8 cellular contexts compared by ENCODE assay signal in genomic region chr1:11731719-11732283, GRCh38. TPM values are rescaled to one million over a fixed set of nuclear protein-coding genes. Genes with fewer than 3 reads are reported as not detected.
DNase-seq lines count a peak whose midpoint lies in the region; ATAC-seq, FAIRE-seq and TF ChIP-seq lines count a peak whose summit lies in the region.

No MANE protein-coding gene starts in this region.

- H3K4me3 Mint-ChIP-seq in stimulated activated naive CD8-positive, alpha-beta T cell treated with anti-CD3 and anti-CD28 coated beads, Interleukin-15, Interleukin-2, amounts not matched to agents 100 ng/mL and 50 ng/mL, for 24 hours, result peak overlapping the region; percentile 71

- H3K27ac ChIP-seq in left lung (peak overlapping the region; percentile 84 to 94), Karpas-422 (ENCODE audit: low read length) (no peak overlapping the region)

- no peaks in the 10 kb centered on the region for H3K9me3 ChIP-seq in NT2/D1 (ENCODE audit: insufficient read depth, low read length)
- no peaks in the 10 kb centered on the region for H3K9me3 ChIP-seq in left lung
- H3K9me3 ChIP-seq in Karpas-422 (ENCODE audit: low read length), result no peaks in the 10 kb centered on the region

- peak overlapping the region; percentile 87 for H3K27ac Mint-ChIP-seq in stimulated activated naive CD8-positive, alpha-beta T cell treated with anti-CD3 and anti-CD28 coated beads, Interleukin-15, Interleukin-2, amounts not matched to agents 100 ng/mL and 50 ng/mL, for 24 hours

- H3K4me2 ChIP-seq in Karpas-422 (ENCODE audit: low read depth, low read length, poor library complexity, severe bottlenecking), result no peak overlapping the region

- no peaks in the 10 kb centered on the region for H3K9me2 ChIP-seq in Karpas-422 (replicated peaks; ENCODE audit: insufficient read depth, low read length)

- H3K27me3 ChIP-seq in NT2/D1 (ENCODE audit: insufficient read depth, insufficient read length) (no peaks in the 10 kb centered on the region), left lung (no peaks in the 10 kb centered on the region), Karpas-422 (ENCODE audit: low read length) (no peaks in the 10 kb centered on the region)

- H3K9ac ChIP-seq in NT2/D1 (ENCODE audit: insufficient read length, low read depth), result peak overlapping the region; percentile 71
- no peak overlapping the region for H3K9ac ChIP-seq in Karpas-422 (ENCODE audit: low read length)

- H3K36me3 Mint-ChIP-seq in stimulated activated naive CD8-positive, alpha-beta T cell treated with anti-CD3 and anti-CD28 coated beads, Interleukin-15, Interleukin-2, amounts not matched to agents 100 ng/mL and 50 ng/mL, for 24 hours (ENCODE audit: low read depth), result no peaks in the 10 kb centered on the region

- no peaks in the 10 kb centered on the region for H4K20me1 ChIP-seq in Karpas-422 (ENCODE audit: insufficient read depth, low read depth, low read length)

- no peaks in the 10 kb centered on the region for H3K79me2 ChIP-seq in Karpas-422 (ENCODE audit: low read length)

- ATAC-seq in left lung (peak; percentile 22), GM21737 (IDR thresholded peaks at IDR 0.05; ENCODE audit: unreplicated experiment) (no peak)

- FAIRE-seq in GM19239 (lab: Jason Lieb, UNC), result peak; percentile 66

- no peak overlapping the region for H2AFZ ChIP-seq in Karpas-422 (ENCODE audit: low read length)

- DNase-seq in GM19239 (ENCODE audit: insufficient read length, low spot score), result no peak
- DNase-seq in NT2/D1 (ENCODE audit: low read depth, low spot score), result no peak
- DNase-seq in dedifferentiated amniotic fluid mesenchymal stem cell (ENCODE audit: extremely low spot score), result peak; percentile 23
- DNase-seq in left lung, result peak in 1 of 2 donors; percentile 64
- no peak for DNase-seq in effector CD4-positive, alpha-beta T cell
- DNase-seq in Karpas-422, result no peak

- H3K4me1 Mint-ChIP-seq in stimulated activated naive CD8-positive, alpha-beta T cell treated with anti-CD3 and anti-CD28 coated beads, Interleukin-15, Interleukin-2, amounts not matched to agents 100 ng/mL and 50 ng/mL, for 24 hours (ENCODE audit: low read depth), result peaks cover 60% of the 10 kb centered on the region

- peaks cover 15% of the 10 kb centered on the region for H3K4me1 ChIP-seq in NT2/D1 (ENCODE audit: insufficient read depth, insufficient read length)
- H3K4me1 ChIP-seq in left lung, result peaks cover 20 to 78% of the 10 kb centered on the region in 2 donors
- peaks cover 21% of the 10 kb centered on the region for H3K4me1 ChIP-seq in Karpas-422 (ENCODE audit: low read length)

- no peak for TF ChIP-seq CTCF in left lung (IDR thresholded peaks at IDR 0.05)

- H3K27me3 Mint-ChIP-seq in stimulated activated naive CD8-positive, alpha-beta T cell treated with anti-CD3 and anti-CD28 coated beads, Interleukin-15, Interleukin-2, amounts not matched to agents 100 ng/mL and 50 ng/mL, for 24 hours, result no peaks in the 10 kb centered on the region

- intact Hi-C loops in left lung (cut with DNase I), result no loop called here

- H3K4me3 ChIP-seq in NT2/D1 (ENCODE audit: insufficient read length, low read depth) (no peak overlapping the region), left lung (peak overlapping the region in 1 of 2 donors; percentile 10), Karpas-422 (ENCODE audit: low read length) (no peak overlapping the region)

- H3K36me3 ChIP-seq in NT2/D1 (ENCODE audit: insufficient read depth, insufficient read length, low read length) (no peaks in the 10 kb centered on the region), left lung (no peaks in the 10 kb centered on the region), Karpas-422 (ENCODE audit: insufficient read depth, low read length) (no peaks in the 10 kb centered on the region)

- H3K9me3 Mint-ChIP-seq in stimulated activated naive CD8-positive, alpha-beta T cell treated with anti-CD3 and anti-CD28 coated beads, Interleukin-15, Interleukin-2, amounts not matched to agents 100 ng/mL and 50 ng/mL, for 24 hours, result no peaks in the 10 kb centered on the region

RNA-seq across cellular contexts. Expression of gene AGTRAP, which starts 4.1 kb away (rescaled TPM):
- total RNA-seq in left lung, result 10 to 100 TPM; 49.0 to 95.8 TPM
- 24.3 and 24.9 TPM in 2 replicates for total RNA-seq in Karpas-422 (2014; rRNA removed; shearing (Covaris generic); ENCODE audit: low replicate concordance)

RNA-seq across cellular contexts. Expression of gene C1orf167, which starts 30.2 kb away (rescaled TPM):
- total RNA-seq in left lung, result 10 to 100 TPM in 1 of 2 donors, 1 to 10 TPM in 1; 5.7 to 14.4 TPM
- total RNA-seq in Karpas-422 (2014; rRNA removed; shearing (Covaris generic); ENCODE audit: low replicate concordance), result not detected in 2 replicates

RNA-seq across cellular contexts. Expression of gene DRAXIN, which starts 40.3 kb away (rescaled TPM):
- total RNA-seq in left lung, result under 1 TPM; 0.10 to 0.61 TPM
- total RNA-seq in Karpas-422 (2014; rRNA removed; shearing (Covaris generic); ENCODE audit: low replicate concordance), result not detected in 2 replicates

RNA-seq across cellular contexts. Expression of gene MAD2L2, which starts 50.9 kb away (rescaled TPM):
- 10 to 100 TPM; 25.7 to 28.0 TPM for total RNA-seq in left lung
- 89.3 and 117 TPM in 2 replicates for total RNA-seq in Karpas-422 (2014; rRNA removed; shearing (Covaris generic); ENCODE audit: low replicate concordance)
